Comparison of ENCODE assay signal across 16 cellular contexts in genomic region chr2:148982282-148982681, GRCh38.
"Had no signal": no experiment of that assay in that cellular context is flagged by ENCODE, and none has a peak within 500 bp of the region (broad histone marks: within the 10 kb centered on the region; RNA-seq: fewer than 3 reads in every experiment).

No MANE protein-coding gene starts in this region.

- H3K27ac ChIP-seq: gastroesophageal sphincter, neural progenitor cell, parathyroid adenoma, right atrium auricular region had no signal

- H3K4me3 ChIP-seq: gastroesophageal sphincter, neural progenitor cell, right atrium auricular region, smooth muscle cell had no signal

- H3K4me3 Mint-ChIP-seq: activated naive CD8-positive, alpha-beta T cell; mesothelial cell of epicardium; neural progenitor cell; stimulated activated effector memory CD8-positive, alpha-beta T cell treated with anti-CD3 and anti-CD28 coated beads, Interleukin-12 subunit alpha, Interleukin-12 subunit beta, amount 100 ng/mL, for 72 hours had no signal

- H3K36me3 Mint-ChIP-seq: mesothelial cell of epicardium had no signal

- H3K9me3 Mint-ChIP-seq: mesothelial cell of epicardium; neural progenitor cell; stimulated activated effector memory CD8-positive, alpha-beta T cell treated with anti-CD3 and anti-CD28 coated beads, Interleukin-12 subunit alpha, Interleukin-12 subunit beta, amount 100 ng/mL, for 72 hours had no signal

- H3K4me1 Mint-ChIP-seq: stimulated activated effector memory CD8-positive, alpha-beta T cell treated with anti-CD3 and anti-CD28 coated beads, Interleukin-12 subunit alpha, Interleukin-12 subunit beta, amount 100 ng/mL, for 72 hours had no signal

- H3K4me1 ChIP-seq: gastroesophageal sphincter, parathyroid adenoma, right atrium auricular region had no signal

- H3K9me3 ChIP-seq: gastroesophageal sphincter, right atrium auricular region had no signal

- ATAC-seq: gastroesophageal sphincter; stimulated activated effector memory CD8-positive, alpha-beta T cell treated with anti-CD3 and anti-CD28 coated beads, Interleukin-12 subunit alpha, Interleukin-12 subunit beta, amount 100 ng/mL, for 72 hours had no signal

- H3K27ac Mint-ChIP-seq: activated naive CD8-positive, alpha-beta T cell; mesothelial cell of epicardium; neural progenitor cell; stimulated activated effector memory CD8-positive, alpha-beta T cell treated with anti-CD3 and anti-CD28 coated beads, Interleukin-12 subunit alpha, Interleukin-12 subunit beta, amount 100 ng/mL, for 72 hours had no signal

- DNase-seq: activated CD4-positive, alpha-beta T cell treated with anti-CD3 and anti-CD28 coated beads, Interleukin-2, amount 50 U/mL, for 1 hour; activated CD4-positive, CD25-positive, alpha-beta regulatory T cell; activated effector memory CD4-positive, alpha-beta T cell treated with Interleukin-2 at 50 U/mL for 16 hours; activated T-cell treated with anti-CD3 and anti-CD28 coated beads, Interleukin-2, amount 50 U/mL, for 1 hour; cortex of kidney; effector memory CD4-positive, alpha-beta T cell; T-helper 2 cell; trophoblast cell had no signal

- H3K36me3 ChIP-seq: gastroesophageal sphincter, right atrium auricular region had no signal

- H3K27me3 Mint-ChIP-seq: activated naive CD8-positive, alpha-beta T cell had no signal

- H3K27me3 ChIP-seq: gastroesophageal sphincter, neural progenitor cell, right atrium auricular region had no signal
